1 cellular context compared by ENCODE assay signal in genomic region chr11:47392546-47393162, GRCh38.
TF ChIP-seq lines count a peak whose summit lies in the region.

No MANE protein-coding gene starts in this region.

TF ChIP-seq in K562, 482 proteins besides CTCF, POLR2A, EP300 and RAD21:
- no peak for TF ChIP-seq NCOA6 (IDR thresholded peaks at IDR 0.05)
- TF ChIP-seq ZNF263 (CRISPR knock-in tag; IDR thresholded peaks at IDR 0.05; ENCODE audit: borderline replicate concordance) = no peak
- TF ChIP-seq CBX3 (IDR thresholded peaks at IDR 0.05; ENCODE audit: borderline replicate concordance in 1 of 2, low read length in 2 of 2) = no peak
- TF ChIP-seq ZNF217 (CRISPR knock-in tag; IDR thresholded peaks at IDR 0.05) = no peak
- TF ChIP-seq XRCC5 (IDR thresholded peaks at IDR 0.05; ENCODE audit: low read depth, low read length) = no peak
- no peak for TF ChIP-seq NR4A1 (CRISPR knock-in tag; IDR thresholded peaks at IDR 0.05)
- no peak for TF ChIP-seq NR4A1 (tag; IDR thresholded peaks at IDR 0.05)
- TF ChIP-seq NCOA2 (IDR thresholded peaks at IDR 0.05; ENCODE audit: partially characterized antibody in 2 of 2) = no peak
- no peak for TF ChIP-seq ATF3 (IDR thresholded peaks at IDR 0.05)
- TF ChIP-seq ATF3 (CRISPR knock-in tag; conservative IDR thresholded peaks at IDR 0.05) = no peak
- no peak for TF ChIP-seq MAZ (CRISPR knock-in tag; conservative IDR thresholded peaks at IDR 0.05 in 1 of 2, IDR thresholded peaks at IDR 0.05 in 1 of 2)
- no peak for TF ChIP-seq HNRNPK (IDR thresholded peaks at IDR 0.05; ENCODE audit: low read depth, low read length, poor library complexity, severe bottlenecking)
- TF ChIP-seq MYNN (IDR thresholded peaks at IDR 0.05) = no peak
- TF ChIP-seq MYNN (CRISPR knock-in tag; IDR thresholded peaks at IDR 0.05) = no peak
- TF ChIP-seq NR1H2 (CRISPR knock-in tag; IDR thresholded peaks at IDR 0.05) = no peak
- no peak for TF ChIP-seq NR2C1 (IDR thresholded peaks at IDR 0.05)
- no peak for TF ChIP-seq NR2C1 (tag; IDR thresholded peaks at IDR 0.05)
- no peak for TF ChIP-seq CTBP1 (IDR thresholded peaks at IDR 0.05; ENCODE audit: borderline replicate concordance)
- TF ChIP-seq PHF20 (IDR thresholded peaks at IDR 0.05; ENCODE audit: partially characterized antibody) = no peak
- TF ChIP-seq ZSCAN32 (CRISPR knock-in tag; IDR thresholded peaks at IDR 0.05) = no peak
- no peak for TF ChIP-seq MCM7 (IDR thresholded peaks at IDR 0.05)
TF ChIP-seq in K562: peak in this region for 0.
